12 cellular contexts compared by ENCODE assay signal in genomic region chr4:8592366-8593267, GRCh38. TPM values are rescaled to one million over a fixed set of nuclear protein-coding genes. Genes with fewer than 3 reads are reported as not detected.
DNase-seq lines count a peak whose midpoint lies in the region; TF ChIP-seq lines count a peak whose summit lies in the region.
"Had no signal": no experiment of that assay in that cellular context is flagged by ENCODE, and none has a peak within 500 bp of the region (broad histone marks: within the 10 kb centered on the region; RNA-seq: fewer than 3 reads in every experiment).

Gene CPZ (plus strand): TSS chr4:8592765. CDS start chr4:8592834, 69 bp downstream.

- H3K36me3 Mint-ChIP-seq in activated CD4-positive, alpha-beta T cell treated with anti-CD3 and anti-CD28 coated beads, Interleukin-2, amount 10 ng/mL, durations not matched to agents 7 days and 5 days (ENCODE audit: low read depth) = no peaks in the 10 kb centered on the region

- H3K4me3 ChIP-seq in SJCRH30 (peak within 1 kb of the TSS; percentile 86), cardiac muscle cell (peak within 1 kb of the TSS; percentile 34), retinal pigment epithelial cell (ENCODE audit: low read length) (peak within 1 kb of the TSS; percentile 19)

- no peak within 1 kb of the TSS for H3K4me3 Mint-ChIP-seq in activated CD4-positive, alpha-beta T cell treated with anti-CD3 and anti-CD28 coated beads, Interleukin-2, amount 10 ng/mL, durations not matched to agents 7 days and 5 days

- no peak within 1 kb of the TSS for H3K27ac Mint-ChIP-seq in activated CD4-positive, alpha-beta T cell treated with anti-CD3 and anti-CD28 coated beads, Interleukin-2, amount 10 ng/mL, durations not matched to agents 7 days and 5 days

- no peaks in the 10 kb centered on the region for H3K4me1 Mint-ChIP-seq in activated CD4-positive, alpha-beta T cell treated with anti-CD3 and anti-CD28 coated beads, Interleukin-2, amount 10 ng/mL, durations not matched to agents 7 days and 5 days

- H3K9me3 Mint-ChIP-seq in activated CD4-positive, alpha-beta T cell treated with anti-CD3 and anti-CD28 coated beads, Interleukin-2, amount 10 ng/mL, durations not matched to agents 7 days and 5 days = no peaks in the 10 kb centered on the region

- POLR2A ChIA-PET in activated CD4-positive, alpha-beta T cell treated with anti-CD3 and anti-CD28 coated beads, Interleukin-2, amount 10 ng/mL, durations not matched to agents 7 days and 5 days (lab: Charles Lee) = no interaction called here

- H3K4me1 ChIP-seq in SJCRH30 (peaks cover 59% of the 10 kb centered on the region), cardiac muscle cell (ENCODE audit: low read depth) (peaks cover 12% of the 10 kb centered on the region)

- peaks cover 22% of the 10 kb centered on the region for H3K27me3 Mint-ChIP-seq in activated CD4-positive, alpha-beta T cell treated with anti-CD3 and anti-CD28 coated beads, Interleukin-2, amount 10 ng/mL, durations not matched to agents 7 days and 5 days

- TF ChIP-seq CTCF in cardiac muscle cell (IDR thresholded peaks at IDR 0.05; ENCODE audit: low read depth, low read length) = no peak
- TF ChIP-seq CTCF in retinal pigment epithelial cell (conservative IDR thresholded peaks at IDR 0.05; ENCODE audit: low read depth, low read length) = no peak

- peaks cover 7% of the 10 kb centered on the region for H3K36me3 ChIP-seq in SJCRH30
- H3K36me3 ChIP-seq in cardiac muscle cell = no peaks in the 10 kb centered on the region

- H3K27me3 ChIP-seq in SJCRH30 (no peaks in the 10 kb centered on the region), cardiac muscle cell (peaks cover 23% of the 10 kb centered on the region)

- no peaks in the 10 kb centered on the region for H3K9me3 ChIP-seq in SJCRH30 (replicated peaks)
- H3K9me3 ChIP-seq in cardiac muscle cell (ENCODE audit: low read depth) = no peaks in the 10 kb centered on the region

- H3K27ac ChIP-seq in SJCRH30 = peak within 1 kb of the TSS; percentile 65
- H3K27ac ChIP-seq in cardiac muscle cell = no peak within 1 kb of the TSS

- CTCF ChIA-PET in activated CD4-positive, alpha-beta T cell treated with anti-CD3 and anti-CD28 coated beads, Interleukin-2, amount 10 ng/mL, durations not matched to agents 7 days and 5 days (lab: Charles Lee) = no interaction called here

- DNase-seq in EH (ENCODE audit: low read depth) (peak; percentile 76), SJCRH30 (peak; percentile 86), cardiac muscle cell (ENCODE audit: low read depth in 1 of 2, low spot score in 1 of 2) (peak; percentile 44 to 78), retinal pigment epithelial cell (ENCODE audit: low read depth) (no peak), midbrain (lab: John Stamatoyannopoulos, UW) (no peak), AML-193 (lab: John Stamatoyannopoulos, UW) (no peak), NCI-H2227 (lab: John Stamatoyannopoulos, UW; ENCODE audit: unreplicated experiment) (no peak)
- no peak for DNase-seq in activated CD4-positive, alpha-beta T cell treated with anti-CD3 and anti-CD28 coated beads, Interleukin-2, amount 10 ng/mL, durations not matched to agents 7 days and 5 days
- DNase-seq: central memory CD4-positive, alpha-beta T cell; kidney glomerular epithelial cell; NCI-H1092 treated with DMSO at 0.1 percent for 48 hours had no signal

RNA-seq across cellular contexts. Expression of gene CPZ, which starts in this region (rescaled TPM):
- total RNA-seq in SJCRH30 (2014; rRNA removed; shearing (Covaris generic)) = 47.1 and 53.7 TPM in 2 replicates
- total RNA-seq in cardiac muscle cell = 5.6 and 12.0 TPM in 2 replicates
- polyA plus RNA-seq in cardiac muscle cell = 4.7 and 8.4 TPM in 2 replicates
- not detected for total RNA-seq in activated CD4-positive, alpha-beta T cell treated with anti-CD3 and anti-CD28 coated beads, Interleukin-2, amount 10 ng/mL, durations not matched to agents 7 days and 5 days
- total RNA-seq: activated CD8-positive, alpha-beta memory T cell treated with anti-CD3 and anti-CD28 coated beads for 36 hours had no signal

Comparison
In these comparisons a context has a peak if more than half of its experiments do, and no peak if none do; other contexts are left out.
1. DNase-seq: peak in EH (single experiment), SJCRH30 (2 of 2) and cardiac muscle cell (2 of 2); none in retinal pigment epithelial cell (single experiment), midbrain (single experiment), AML-193 (0 of 2), activated CD4-positive, alpha-beta T cell treated with anti-CD3 and anti-CD28 coated beads, Interleukin-2, amount 10 ng/mL, durations not matched to agents 7 days and 5 days (single experiment) and NCI-H2227 (single experiment).
2. H3K4me3 ChIP-seq: peak in every context shown above with its lines; median percentile 86 in SJCRH30; 34 in cardiac muscle cell; 19 in retinal pigment epithelial cell.